In the genomic region with DNA sequence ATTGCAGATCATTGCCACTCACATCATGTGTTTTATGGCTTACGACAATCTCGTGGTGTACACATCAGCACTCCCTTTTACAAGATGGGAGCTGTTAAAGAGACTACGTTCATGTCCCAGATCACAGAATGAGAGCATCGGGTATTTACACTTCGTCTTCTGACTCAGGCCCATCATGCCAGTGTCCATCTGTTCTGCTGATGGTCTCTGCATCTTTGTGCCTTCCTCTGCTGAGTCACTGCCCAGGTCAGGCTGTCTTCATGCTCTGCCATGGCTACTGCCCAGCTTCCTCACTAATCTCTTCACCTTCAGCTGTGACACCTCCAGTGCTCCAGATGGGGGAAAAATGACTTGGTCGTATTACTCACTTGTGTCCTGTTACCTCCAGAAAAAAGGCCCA, we compare ENCODE assay signal across 16 cellular contexts.
"Had no signal": no experiment of that assay in that cellular context is flagged by ENCODE, and none has a peak within 500 bp of the region (broad histone marks: within the 10 kb centered on the region; RNA-seq: fewer than 3 reads in every experiment).

No MANE protein-coding gene starts in this region.

- H3K9me3 ChIP-seq: tibial nerve, vagina had no signal

- DNase-seq: activated CD4-positive, alpha-beta T cell treated with anti-CD3 and anti-CD28 coated beads, Interleukin-2, amount 50 U/mL, for 4 hours; activated CD4-positive, CD25-positive, alpha-beta regulatory T cell treated with anti-CD3 and anti-CD28 coated beads, Interleukin-2, amount 50 U/mL, for 72 hours; activated naive CD8-positive, alpha-beta T cell treated with anti-CD3 and anti-CD28 coated beads, Interleukin-2, amount 10 ng/mL, durations not matched to agents 7 days and 5 days; anterior cingulate cortex; brain microvascular endothelial cell; effector CD8-positive, alpha-beta T cell; foreskin keratinocyte; glutamatergic neuron; kidney glomerular epithelial cell; substantia nigra; T-helper 9 cell had no signal

- H3K27me3 Mint-ChIP-seq: activated naive CD8-positive, alpha-beta T cell treated with anti-CD3 and anti-CD28 coated beads, Interleukin-2, amount 10 ng/mL, durations not matched to agents 7 days and 5 days; central memory CD8-positive, alpha-beta T cell had no signal

- H3K4me1 ChIP-seq: foreskin keratinocyte, parathyroid adenoma, tibial nerve, vagina had no signal

- H3K27ac ChIP-seq: brain microvascular endothelial cell, foreskin keratinocyte, parathyroid adenoma, tibial nerve, vagina had no signal

- H3K4me3 ChIP-seq: tibial nerve, vagina had no signal

- H3K4me3 Mint-ChIP-seq: activated naive CD8-positive, alpha-beta T cell treated with anti-CD3 and anti-CD28 coated beads, Interleukin-2, amount 10 ng/mL, durations not matched to agents 7 days and 5 days; central memory CD8-positive, alpha-beta T cell; stimulated activated memory B cell treated with anti-CD40 and anti-IgM and Interleukin-4, amounts not matched to agents 10 μg/mL and 1 μg/mL and 100 μg/mL, for 72 hours had no signal

- ATAC-seq: foreskin keratinocyte; stimulated activated memory B cell treated with anti-CD40 and anti-IgM and Interleukin-4, amounts not matched to agents 10 μg/mL and 1 μg/mL and 100 μg/mL, for 72 hours had no signal

- H3K36me3 ChIP-seq: brain microvascular endothelial cell, tibial nerve, vagina had no signal

- H3K36me3 Mint-ChIP-seq: stimulated activated memory B cell treated with anti-CD40 and anti-IgM and Interleukin-4, amounts not matched to agents 10 μg/mL and 1 μg/mL and 100 μg/mL, for 72 hours had no signal

- H3K27ac Mint-ChIP-seq: stimulated activated memory B cell treated with anti-CD40 and anti-IgM and Interleukin-4, amounts not matched to agents 10 μg/mL and 1 μg/mL and 100 μg/mL, for 72 hours had no signal

- H3K9me3 Mint-ChIP-seq: stimulated activated memory B cell treated with anti-CD40 and anti-IgM and Interleukin-4, amounts not matched to agents 10 μg/mL and 1 μg/mL and 100 μg/mL, for 72 hours had no signal

- H3K27me3 ChIP-seq: brain microvascular endothelial cell, foreskin keratinocyte, tibial nerve, vagina had no signal
